14 cellular contexts compared by ENCODE assay signal in genomic region chr6:125149256-125150144, GRCh38. TPM values are rescaled to one million over a fixed set of nuclear protein-coding genes. Genes with fewer than 3 reads are reported as not detected.
A peak's percentile ranks its signal among the peaks of the same experiment; 100 is the strongest.
DNase-seq lines count a peak whose midpoint lies in the region; ATAC-seq and TF ChIP-seq lines count a peak whose summit lies in the region.
"Had no signal": no experiment of that assay in that cellular context is flagged by ENCODE, and none has a peak within 500 bp of the region (broad histone marks: within the 10 kb centered on the region; RNA-seq: fewer than 3 reads in every experiment).

No MANE protein-coding gene starts in this region.

- H3K27ac ChIP-seq in brain microvascular endothelial cell (peak overlapping the region; percentile 1), body of pancreas (no peak overlapping the region)
- H3K27ac ChIP-seq: vagina had no signal

- H3K9me3 ChIP-seq in body of pancreas, result no peaks in the 10 kb centered on the region
- H3K9me3 ChIP-seq: esophagus muscularis mucosa, vagina had no signal

- no peaks in the 10 kb centered on the region for H3K4me1 Mint-ChIP-seq in activated CD8-positive, alpha-beta T cell treated with anti-CD3 and anti-CD28 coated beads for 36 hours (ENCODE audit: low read depth)

- no peak for ATAC-seq in body of pancreas
- no peak for ATAC-seq in activated CD8-positive, alpha-beta T cell treated with anti-CD3 and anti-CD28 coated beads for 36 hours
- ATAC-seq: natural killer cell treated with Interleukin-12 subunit alpha and Interleukin-12 subunit beta and Interleukin-15 and Interleukin-18, amount 100 ng/mL, for 72 hours had no signal

- no peaks in the 10 kb centered on the region for H3K36me3 Mint-ChIP-seq in activated CD8-positive, alpha-beta T cell treated with anti-CD3 and anti-CD28 coated beads for 36 hours (ENCODE audit: low read depth)
- H3K36me3 Mint-ChIP-seq: brain; natural killer cell treated with Interleukin-12 subunit alpha and Interleukin-12 subunit beta and Interleukin-15 and Interleukin-18, amount 100 ng/mL, for 72 hours had no signal

- POLR2A ChIA-PET in activated CD8-positive, alpha-beta T cell treated with anti-CD3 and anti-CD28 coated beads for 36 hours (lab: Charles Lee), result interaction anchor here (0.6 kb wide), 1 partner anchor 155 kb away, joined by 3 read pairs; no protein-coding TSS in a partner anchor

- intact Hi-C loops in body of pancreas (cut with DNase I), result loop anchor here (10.0 kb wide), 1 partner anchor 155 kb away; the partner anchor contains the start of gene HDDC2
- intact Hi-C loops in activated CD8-positive, alpha-beta T cell treated with anti-CD3 and anti-CD28 coated beads for 36 hours (cut with micrococcal nuclease), result no loop called here

- H3K27me3 Mint-ChIP-seq in activated CD8-positive, alpha-beta T cell treated with anti-CD3 and anti-CD28 coated beads for 36 hours, result peaks cover 24% of the 10 kb centered on the region

- H3K4me3 ChIP-seq in brain microvascular endothelial cell (ENCODE audit: low read depth, low read length) (no peak overlapping the region), body of pancreas (no peak overlapping the region)
- H3K4me3 ChIP-seq: esophagus muscularis mucosa, vagina had no signal

- DNase-seq in ACHN (peak; percentile 17), HT1080 (ENCODE audit: low read depth) (peak; percentile 71), brain microvascular endothelial cell (peak; percentile 50), kidney tubule cell (ENCODE audit: low spot score) (peak; percentile 68), DMS79 (lab: John Stamatoyannopoulos, UW) (no peak), body of pancreas (no peak)
- DNase-seq in stimulated activated CD4-positive, alpha-beta T cell treated with anti-CD3 and anti-CD28 coated beads, Interleukin-15, amount 100 ng/mL, for 24 hours, result no peak
- DNase-seq in activated CD8-positive, alpha-beta T cell treated with anti-CD3 and anti-CD28 coated beads for 36 hours, result no peak
- DNase-seq: AML-193, NCI-H526 had no signal

- H3K9me3 Mint-ChIP-seq in activated CD8-positive, alpha-beta T cell treated with anti-CD3 and anti-CD28 coated beads for 36 hours, result no peaks in the 10 kb centered on the region
- H3K9me3 Mint-ChIP-seq: natural killer cell treated with Interleukin-12 subunit alpha and Interleukin-12 subunit beta and Interleukin-15 and Interleukin-18, amount 100 ng/mL, for 72 hours had no signal

- no peaks in the 10 kb centered on the region for H3K27me3 ChIP-seq in brain microvascular endothelial cell (replicated peaks)
- no peaks in the 10 kb centered on the region for H3K27me3 ChIP-seq in body of pancreas
- H3K27me3 ChIP-seq: esophagus muscularis mucosa, vagina had no signal

- in situ Hi-C loops in ACHN (cut with HindIII; ENCODE audit: low pct_ligation_motif_present, low pct_unique_long_range_greater_than_20kb, low sequenced_read_pairs) (no loop called here), brain microvascular endothelial cell (cut with HindIII; ENCODE audit: low pct_ligation_motif_present, low sequenced_read_pairs) (no loop called here)

- CTCF ChIA-PET in activated CD8-positive, alpha-beta T cell treated with anti-CD3 and anti-CD28 coated beads for 36 hours (lab: Charles Lee), result interaction anchor here (0.6 to 1.3 kb wide), 4 partner anchors 15 to 1971 kb away, joined by 3 to 4 read pairs (median 3); no protein-coding TSS in a partner anchor

- no peak for TF ChIP-seq POLR2A in body of pancreas (IDR thresholded peaks at IDR 0.05)

- peaks cover 6% of the 10 kb centered on the region for H3K4me1 ChIP-seq in body of pancreas

- H3K27ac Mint-ChIP-seq in activated CD8-positive, alpha-beta T cell treated with anti-CD3 and anti-CD28 coated beads for 36 hours, result no peak overlapping the region
- H3K27ac Mint-ChIP-seq: natural killer cell treated with Interleukin-12 subunit alpha and Interleukin-12 subunit beta and Interleukin-15 and Interleukin-18, amount 100 ng/mL, for 72 hours had no signal

- no peak for TF ChIP-seq CTCF in brain microvascular endothelial cell (IDR thresholded peaks at IDR 0.05; ENCODE audit: low read depth, low read length, missing control alignments)
- TF ChIP-seq CTCF in body of pancreas (IDR thresholded peaks at IDR 0.05), result no peak
- no peak for TF ChIP-seq CTCF in activated CD8-positive, alpha-beta T cell treated with anti-CD3 and anti-CD28 coated beads for 36 hours (IDR thresholded peaks at IDR 0.05)

- H3K4me3 Mint-ChIP-seq in activated CD8-positive, alpha-beta T cell treated with anti-CD3 and anti-CD28 coated beads for 36 hours, result no peak overlapping the region
- H3K4me3 Mint-ChIP-seq: natural killer cell treated with Interleukin-12 subunit alpha and Interleukin-12 subunit beta and Interleukin-15 and Interleukin-18, amount 100 ng/mL, for 72 hours had no signal

- H3K36me3 ChIP-seq in brain microvascular endothelial cell (replicated peaks) (no peaks in the 10 kb centered on the region), body of pancreas (replicated peaks in 1 of 2; ENCODE audit: insufficient read depth in 1 of 2, low read depth in 2 of 2) (no peaks in the 10 kb centered on the region)
- H3K36me3 ChIP-seq: esophagus muscularis mucosa, vagina had no signal

- WGBS in body of pancreas, 2 donors, result 69 to 70% methylated on average over 7 of the region's 7 CpGs

RNA-seq across cellular contexts. Expression of gene TPD52L1, which starts 4.1 kb away (rescaled TPM):
- 13.6 and 18.1 TPM in 2 replicates for total RNA-seq in HT1080 (2014; rRNA removed; shearing (Covaris generic))
- 19.1 and 19.6 TPM in 2 replicates for polyA plus RNA-seq in HT1080 (2015; cell fraction: cytosol; rRNA removed)
- 5.7 and 7.8 TPM in 2 replicates for polyA plus RNA-seq in HT1080 (2015; cell fraction: nucleus; rRNA removed)
- total RNA-seq in body of pancreas, result 100 to 1,000 TPM in 1 of 2 donors, 10 to 100 TPM in 1; 33.3 to 101 TPM
- total RNA-seq in activated CD8-positive, alpha-beta T cell treated with anti-CD3 and anti-CD28 coated beads for 36 hours, result 1 to 10 TPM in 1 of 2 experiments, under 1 TPM in 1; 0.52 to 1.1 TPM
- total RNA-seq: natural killer cell treated with Interleukin-12 subunit alpha and Interleukin-12 subunit beta and Interleukin-15 and Interleukin-18, amount 100 ng/mL, for 72 hours had no signal

Comparison
In these comparisons a context has a peak if more than half of its experiments do, and no peak if none do; other contexts are left out.
1. DNase-seq: peak in ACHN (single experiment), HT1080 (single experiment), brain microvascular endothelial cell (single experiment) and kidney tubule cell (single experiment); none in DMS79 (single experiment), body of pancreas (0 of 4), stimulated activated CD4-positive, alpha-beta T cell treated with anti-CD3 and anti-CD28 coated beads, Interleukin-15, amount 100 ng/mL, for 24 hours (single experiment) and activated CD8-positive, alpha-beta T cell treated with anti-CD3 and anti-CD28 coated beads for 36 hours (single experiment).